In the genomic region with DNA sequence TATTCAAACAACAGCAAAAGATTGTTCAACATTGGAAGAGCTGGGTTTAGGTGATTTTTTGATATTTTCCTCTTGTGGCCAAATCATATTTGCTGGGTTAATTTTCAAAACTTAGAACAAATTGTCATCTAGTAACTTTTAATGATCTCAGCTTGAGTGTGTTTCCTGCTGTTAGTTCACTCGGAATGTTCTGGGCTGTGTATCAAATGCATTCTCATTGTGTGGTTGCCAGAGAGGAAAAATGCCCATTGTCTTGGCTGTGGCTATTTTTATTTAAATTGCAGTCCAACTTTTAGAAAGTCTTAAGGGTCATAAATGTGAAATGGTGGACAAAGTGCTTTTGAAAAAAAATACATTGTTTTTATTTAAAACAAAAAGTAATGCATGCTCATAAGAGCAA, we compare ENCODE assay signal across 15 cellular contexts.
DNase-seq lines count a peak whose midpoint lies in the region; ATAC-seq and TF ChIP-seq lines count a peak whose summit lies in the region.
"Had no signal": no experiment of that assay in that cellular context is flagged by ENCODE, and none has a peak within 500 bp of the region (broad histone marks: within the 10 kb centered on the region; RNA-seq: fewer than 3 reads in every experiment).

No MANE protein-coding gene starts in this region.

- no peaks in the 10 kb centered on the region for H3K36me3 Mint-ChIP-seq in GM23338 (ENCODE audit: low read depth)
- H3K36me3 Mint-ChIP-seq: activated naive CD4-positive, alpha-beta T cell treated with anti-CD3 and anti-CD28 coated beads, Interleukin-2, amount 10 ng/mL, durations not matched to agents 7 days and 5 days; naive B cell had no signal

- TF ChIP-seq POLR2A in spleen (IDR thresholded peaks at IDR 0.05) = no peak

- peak overlapping the region; percentile 54 for H3K4me2 ChIP-seq in GM23338

- no peak for ATAC-seq in GM23338
- ATAC-seq in GM21423 (IDR thresholded peaks at IDR 0.05; ENCODE audit: unreplicated experiment) = no peak
- ATAC-seq: activated CD8-positive, alpha-beta T cell treated with anti-CD3 and anti-CD28 coated beads for 36 hours; T-helper 17 cell had no signal

- H3K4me3 Mint-ChIP-seq in GM23338 = no peak overlapping the region
- H3K4me3 Mint-ChIP-seq: activated CD8-positive, alpha-beta T cell treated with anti-CD3 and anti-CD28 coated beads for 36 hours; activated naive CD4-positive, alpha-beta T cell treated with anti-CD3 and anti-CD28 coated beads, Interleukin-2, amount 10 ng/mL, durations not matched to agents 7 days and 5 days; naive B cell; T-helper 17 cell had no signal

- H3K4me3 ChIP-seq in GM23338 (peak overlapping the region; percentile 18; the same call in 1 of the 2 replicates), spleen (no peak overlapping the region), WERI-Rb-1 (ENCODE audit: low read depth, low read length) (no peak overlapping the region)
- H3K4me3 ChIP-seq: dorsolateral prefrontal cortex had no signal

- WGBS in spleen, 5 donors = 29 to 71% (median 34%) methylated on average over 1 of the region's 1 CpG

- H3K9me3 Mint-ChIP-seq in GM23338 = no peaks in the 10 kb centered on the region
- H3K9me3 Mint-ChIP-seq: activated CD8-positive, alpha-beta T cell treated with anti-CD3 and anti-CD28 coated beads for 36 hours; naive B cell had no signal

- H3K79me2 ChIP-seq in GM23338 (replicated peaks; ENCODE audit: insufficient read depth) = no peaks in the 10 kb centered on the region

- no peaks in the 10 kb centered on the region for H3K36me3 ChIP-seq in GM23338 (ENCODE audit: insufficient read depth)
- no peaks in the 10 kb centered on the region for H3K36me3 ChIP-seq in spleen
- H3K36me3 ChIP-seq in WERI-Rb-1 = no peaks in the 10 kb centered on the region

- 0 out of 2 replicates have a peak, but pooled peaks cover 2% of the 10 kb centered on the region for H3F3A ChIP-seq in GM23338 (replicated peaks; ENCODE audit: low read depth)

- H2AFZ ChIP-seq in GM23338 = no peak overlapping the region

- no peaks in the 10 kb centered on the region for H4K20me1 ChIP-seq in GM23338 (replicated peaks; ENCODE audit: insufficient read depth)

- intact Hi-C loops in spleen (cut with DNase I; ENCODE audit: low total_unique reads) = no loop called here

- H3K4me1 ChIP-seq in GM23338 (ENCODE audit: insufficient read depth) (peaks cover 16% of the 10 kb centered on the region), spleen (peaks cover 0 to 8% (median 0%) of the 10 kb centered on the region in 6 donors)
- H3K4me1 ChIP-seq: Caco-2 had no signal

- DNase-seq in GM23338 (ENCODE audit: low spot score) = no peak
- peak; percentile 95 for DNase-seq in dermis blood vessel endothelial cell
- DNase-seq in iris pigment epithelial cell (ENCODE audit: low read depth) = peak; percentile 59
- no peak for DNase-seq in spleen
- DNase-seq in WERI-Rb-1 = no peak
- no peak for DNase-seq in NK-92 (lab: John Stamatoyannopoulos, UW; ENCODE audit: unreplicated experiment)
- no peak for DNase-seq in NCI-H446 (lab: John Stamatoyannopoulos, UW)
- DNase-seq: activated CD8-positive, alpha-beta T cell treated with anti-CD3 and anti-CD28 coated beads for 36 hours; activated naive CD4-positive, alpha-beta T cell treated with anti-CD3 and anti-CD28 coated beads, Interleukin-2, amount 10 ng/mL, durations not matched to agents 7 days and 5 days; Caco-2; dorsolateral prefrontal cortex; naive B cell; NCI-H2029 treated with DMSO at 0.1 percent for 48 hours; T-helper 17 cell had no signal

- H3K27ac ChIP-seq in GM23338 (ENCODE audit: low read depth) = no peak overlapping the region
- H3K27ac ChIP-seq in spleen = peak overlapping the region in 6 of 8 donors; percentile 26 to 66 (median 45)
- H3K27ac ChIP-seq in WERI-Rb-1 = no peak overlapping the region

- H3K27ac Mint-ChIP-seq in GM23338 = no peak overlapping the region
- H3K27ac Mint-ChIP-seq: activated CD8-positive, alpha-beta T cell treated with anti-CD3 and anti-CD28 coated beads for 36 hours; activated naive CD4-positive, alpha-beta T cell treated with anti-CD3 and anti-CD28 coated beads, Interleukin-2, amount 10 ng/mL, durations not matched to agents 7 days and 5 days; T-helper 17 cell had no signal

- peaks cover 2% of the 10 kb centered on the region for H3K27me3 Mint-ChIP-seq in GM23338 (ENCODE audit: insufficient read depth, low read depth, poor library complexity)
- H3K27me3 Mint-ChIP-seq: activated CD8-positive, alpha-beta T cell treated with anti-CD3 and anti-CD28 coated beads for 36 hours; activated naive CD4-positive, alpha-beta T cell treated with anti-CD3 and anti-CD28 coated beads, Interleukin-2, amount 10 ng/mL, durations not matched to agents 7 days and 5 days; T-helper 17 cell had no signal

- H3K27me3 ChIP-seq in GM23338 (ENCODE audit: insufficient read depth) = no peaks in the 10 kb centered on the region
- no peaks in the 10 kb centered on the region for H3K27me3 ChIP-seq in spleen (replicated peaks in 1 of 7)
- H3K27me3 ChIP-seq in WERI-Rb-1 (ENCODE audit: insufficient read depth, low read depth, severe bottlenecking) = no peaks in the 10 kb centered on the region

- H3K9me3 ChIP-seq in spleen (no peaks in the 10 kb centered on the region), WERI-Rb-1 (ENCODE audit: severe bottlenecking) (no peaks in the 10 kb centered on the region)
- H3K9me3 ChIP-seq: Caco-2 had no signal

- 0 out of 2 replicates have a peak, but pooled peaks cover 5% of the 10 kb centered on the region for H3K9me2 ChIP-seq in GM23338 (ENCODE audit: insufficient read depth)

- TF ChIP-seq CTCF in GM23338 (conservative IDR thresholded peaks at IDR 0.05; ENCODE audit: low read depth in 2 of 2) (no peak), spleen (IDR thresholded peaks at IDR 0.05 in 8 of 11, conservative IDR thresholded peaks at IDR 0.05 in 3 of 11) (no peak), WERI-Rb-1 (IDR thresholded peaks at IDR 0.05; ENCODE audit: low read depth, low read length) (no peak)

- peaks cover 17% of the 10 kb centered on the region for H3K4me1 Mint-ChIP-seq in GM23338
- H3K4me1 Mint-ChIP-seq: activated naive CD4-positive, alpha-beta T cell treated with anti-CD3 and anti-CD28 coated beads, Interleukin-2, amount 10 ng/mL, durations not matched to agents 7 days and 5 days; T-helper 17 cell had no signal

TF ChIP-seq in GM23338, 12 proteins besides CTCF, POLR2A, EP300 and RAD21 (continues in another document):
- no peak for TF ChIP-seq NANOG (IDR thresholded peaks at IDR 0.05; ENCODE audit: borderline replicate concordance)
- no peak for TF ChIP-seq ZNF114 (CRISPR knock-in tag; IDR thresholded peaks at IDR 0.05)
- no peak for TF ChIP-seq EZH2 (IDR thresholded peaks at IDR 0.05; ENCODE audit: low read depth, unreplicated experiment)
- TF ChIP-seq EZH2phosphoT487 (IDR thresholded peaks at IDR 0.05; ENCODE audit: unreplicated experiment) = no peak
- TF ChIP-seq, protein P1, sequence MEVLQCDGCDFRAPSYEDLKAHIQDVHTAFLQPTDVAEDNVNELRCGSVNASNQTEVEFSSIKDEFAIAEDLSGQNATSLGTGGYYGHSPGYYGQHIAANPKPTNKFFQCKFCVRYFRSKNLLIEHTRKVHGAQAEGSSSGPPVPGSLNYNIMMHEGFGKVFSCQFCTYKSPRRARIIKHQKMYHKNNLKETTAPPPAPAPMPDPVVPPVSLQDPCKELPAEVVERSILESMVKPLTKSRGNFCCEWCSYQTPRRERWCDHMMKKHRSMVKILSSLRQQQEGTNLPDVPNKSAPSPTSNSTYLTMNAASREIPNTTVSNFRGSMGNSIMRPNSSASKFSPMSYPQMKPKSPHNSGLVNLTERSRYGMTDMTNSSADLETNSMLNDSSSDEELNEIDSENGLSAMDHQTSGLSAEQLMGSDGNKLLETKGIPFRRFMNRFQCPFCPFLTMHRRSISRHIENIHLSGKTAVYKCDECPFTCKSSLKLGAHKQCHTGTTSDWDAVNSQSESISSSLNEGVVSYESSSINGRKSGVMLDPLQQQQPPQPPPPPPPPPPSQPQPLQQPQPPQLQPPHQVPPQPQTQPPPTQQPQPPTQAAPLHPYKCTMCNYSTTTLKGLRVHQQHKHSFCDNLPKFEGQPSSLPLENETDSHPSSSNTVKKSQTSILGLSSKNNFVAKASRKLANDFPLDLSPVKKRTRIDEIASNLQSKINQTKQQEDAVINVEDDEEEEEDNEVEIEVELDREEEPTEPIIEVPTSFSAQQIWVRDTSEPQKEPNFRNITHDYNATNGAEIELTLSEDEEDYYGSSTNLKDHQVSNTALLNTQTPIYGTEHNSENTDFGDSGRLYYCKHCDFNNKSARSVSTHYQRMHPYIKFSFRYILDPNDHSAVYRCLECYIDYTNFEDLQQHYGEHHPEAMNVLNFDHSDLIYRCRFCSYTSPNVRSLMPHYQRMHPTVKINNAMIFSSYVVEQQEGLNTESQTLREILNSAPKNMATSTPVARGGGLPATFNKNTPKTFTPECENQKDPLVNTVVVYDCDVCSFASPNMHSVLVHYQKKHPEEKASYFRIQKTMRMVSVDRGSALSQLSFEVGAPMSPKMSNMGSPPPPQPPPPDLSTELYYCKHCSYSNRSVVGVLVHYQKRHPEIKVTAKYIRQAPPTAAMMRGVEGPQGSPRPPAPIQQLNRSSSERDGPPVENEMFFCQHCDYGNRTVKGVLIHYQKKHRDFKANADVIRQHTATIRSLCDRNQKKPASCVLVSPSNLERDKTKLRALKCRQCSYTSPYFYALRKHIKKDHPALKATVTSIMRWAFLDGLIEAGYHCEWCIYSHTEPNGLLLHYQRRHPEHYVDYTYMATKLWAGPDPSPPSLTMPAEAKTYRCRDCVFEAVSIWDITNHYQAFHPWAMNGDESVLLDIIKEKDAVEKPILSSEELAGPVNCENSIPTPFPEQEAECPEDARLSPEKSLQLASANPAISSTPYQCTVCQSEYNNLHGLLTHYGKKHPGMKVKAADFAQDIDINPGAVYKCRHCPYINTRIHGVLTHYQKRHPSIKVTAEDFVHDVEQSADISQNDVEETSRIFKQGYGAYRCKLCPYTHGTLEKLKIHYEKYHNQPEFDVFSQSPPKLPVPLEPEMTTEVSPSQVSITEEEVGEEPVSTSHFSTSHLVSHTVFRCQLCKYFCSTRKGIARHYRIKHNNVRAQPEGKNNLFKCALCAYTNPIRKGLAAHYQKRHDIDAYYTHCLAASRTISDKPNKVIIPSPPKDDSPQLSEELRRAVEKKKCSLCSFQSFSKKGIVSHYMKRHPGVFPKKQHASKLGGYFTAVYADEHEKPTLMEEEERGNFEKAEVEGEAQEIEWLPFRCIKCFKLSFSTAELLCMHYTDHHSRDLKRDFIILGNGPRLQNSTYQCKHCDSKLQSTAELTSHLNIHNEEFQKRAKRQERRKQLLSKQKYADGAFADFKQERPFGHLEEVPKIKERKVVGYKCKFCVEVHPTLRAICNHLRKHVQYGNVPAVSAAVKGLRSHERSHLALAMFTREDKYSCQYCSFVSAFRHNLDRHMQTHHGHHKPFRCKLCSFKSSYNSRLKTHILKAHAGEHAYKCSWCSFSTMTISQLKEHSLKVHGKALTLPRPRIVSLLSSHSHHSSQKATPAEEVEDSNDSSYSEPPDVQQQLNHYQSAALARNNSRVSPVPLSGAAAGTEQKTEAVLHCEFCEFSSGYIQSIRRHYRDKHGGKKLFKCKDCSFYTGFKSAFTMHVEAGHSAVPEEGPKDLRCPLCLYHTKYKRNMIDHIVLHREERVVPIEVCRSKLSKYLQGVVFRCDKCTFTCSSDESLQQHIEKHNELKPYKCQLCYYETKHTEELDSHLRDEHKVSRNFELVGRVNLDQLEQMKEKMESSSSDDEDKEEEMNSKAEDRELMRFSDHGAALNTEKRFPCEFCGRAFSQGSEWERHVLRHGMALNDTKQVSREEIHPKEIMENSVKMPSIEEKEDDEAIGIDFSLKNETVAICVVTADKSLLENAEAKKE (CRISPR knock-in tag; IDR thresholded peaks at IDR 0.05) = no peak

Comparison
In these comparisons a context has a peak if more than half of its experiments do, and no peak if none do; other contexts are left out.
1. DNase-seq: peak in dermis blood vessel endothelial cell (single experiment) and iris pigment epithelial cell (single experiment); none in GM23338 (single experiment), spleen (single experiment), WERI-Rb-1 (single experiment), NK-92 (single experiment) and NCI-H446 (0 of 2).
2. H3K27ac ChIP-seq: peak in spleen (6 of 8); none in GM23338 (single experiment) and WERI-Rb-1 (single experiment).